12 cellular contexts compared by ENCODE assay signal in genomic region chr20:64134744-64135143, GRCh38. TPM values are rescaled to one million over a fixed set of nuclear protein-coding genes. Genes with fewer than 3 reads are reported as not detected.
"Had no signal": no experiment of that assay in that cellular context is flagged by ENCODE, and none has a peak within 500 bp of the region (broad histone marks: within the 10 kb centered on the region; RNA-seq: fewer than 3 reads in every experiment).

No MANE protein-coding gene starts in this region.

RNA-seq across cellular contexts. Expression of gene NPBWR2, which starts 27.4 kb away (rescaled TPM):
- total RNA-seq: esophagus mucosa, fibroblast of lung, glomerular endothelial cell, heart right ventricle, left lobe of liver, lung, osteocyte, right atrium auricular region, sigmoid colon, stomach, urinary bladder had no signal
- polyA plus RNA-seq: fibroblast of lung, heart right ventricle, lung, neural cell, sigmoid colon, stomach, urinary bladder had no signal

RNA-seq across cellular contexts. Expression of gene MYT1, which starts 29.5 kb away (rescaled TPM):
- total RNA-seq: esophagus mucosa, fibroblast of lung, glomerular endothelial cell, left lobe of liver, osteocyte had no signal
- polyA plus RNA-seq: fibroblast of lung had no signal

RNA-seq across cellular contexts. Expression of gene LKAAEAR1, which starts 50.5 kb away (rescaled TPM):
- total RNA-seq: fibroblast of lung, heart right ventricle, left lobe of liver, osteocyte, right atrium auricular region, stomach, urinary bladder had no signal
- polyA plus RNA-seq: fibroblast of lung had no signal
